In the genomic region with DNA sequence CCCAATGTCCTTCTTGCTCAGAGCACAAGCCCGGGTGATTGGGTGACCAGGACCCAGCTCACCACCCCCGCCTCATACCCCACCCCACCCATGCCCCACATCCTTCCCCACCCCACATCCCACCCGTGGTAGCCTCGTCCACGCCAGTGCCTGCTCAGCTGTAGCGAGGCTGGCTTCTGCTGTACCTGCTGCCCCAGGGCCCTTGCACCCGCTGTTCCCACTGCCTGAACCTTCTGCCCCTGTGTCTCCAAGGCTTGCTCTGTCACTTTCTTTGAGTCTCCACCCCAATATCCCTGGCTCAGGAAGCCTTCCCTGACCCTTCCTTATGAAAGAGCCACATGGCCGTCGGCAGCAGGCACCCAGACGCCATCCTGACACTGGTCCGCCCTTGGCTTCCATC, we compare ENCODE assay signal across 1 cellular context.
TF ChIP-seq lines count a peak whose summit lies in the region.

No MANE protein-coding gene starts in this region.

TF ChIP-seq in HepG2, 621 proteins besides CTCF, POLR2A, EP300 and RAD21:
- TF ChIP-seq TBX2 (CRISPR knock-in tag; IDR thresholded peaks at IDR 0.05; ENCODE audit: borderline replicate concordance), result no peak
- no peak for TF ChIP-seq KLF12 (CRISPR knock-in tag; IDR thresholded peaks at IDR 0.05; ENCODE audit: borderline replicate concordance)
- TF ChIP-seq LBX2 (CRISPR knock-in tag; IDR thresholded peaks at IDR 0.05; ENCODE audit: borderline replicate concordance), result no peak
- no peak for TF ChIP-seq ZNF747 (CRISPR knock-in tag; IDR thresholded peaks at IDR 0.05; ENCODE audit: borderline replicate concordance)
